Comparison of ENCODE assay signal across 11 cellular contexts in genomic region chr10:97328646-97329453, GRCh38. TPM values are rescaled to one million over a fixed set of nuclear protein-coding genes. Genes with fewer than 3 reads are reported as not detected.
DNase-seq lines count a peak whose midpoint lies in the region; ATAC-seq, FAIRE-seq and TF ChIP-seq lines count a peak whose summit lies in the region.
"Had no signal": no experiment of that assay in that cellular context is flagged by ENCODE, and none has a peak within 500 bp of the region (broad histone marks: within the 10 kb centered on the region; RNA-seq: fewer than 3 reads in every experiment).

No MANE protein-coding gene starts in this region.

- no peaks in the 10 kb centered on the region for H3K9me3 ChIP-seq in IMR-90 (ENCODE audit: control insufficient read depth, insufficient read depth, low read length)
- no peaks in the 10 kb centered on the region for H3K9me3 ChIP-seq in K562 (replicated peaks; ENCODE audit: control insufficient read depth, insufficient read depth, low read depth, low read length)

- H3K4me3 ChIP-seq in IMR-90 (ENCODE audit: insufficient read depth, low read depth, low read length), result no peak overlapping the region
- no peak overlapping the region for H3K4me3 ChIP-seq in K562

- H2BK15ac ChIP-seq in IMR-90 (ENCODE audit: low read depth, low read length), result no peak overlapping the region

- peaks cover 49% of the 10 kb centered on the region for H3K79me2 ChIP-seq in K562 (ENCODE audit: control insufficient read depth, insufficient read depth, low read length)

- POLR2A ChIA-PET in IMR-90 (lab: Charles Lee; ENCODE audit: unreplicated experiment), result interaction anchor here (0.6 kb wide), 1 partner anchor 627 kb away, joined by 3 read pairs; no protein-coding TSS in a partner anchor
- POLR2A ChIA-PET in K562 (lab: Yijun Ruan, JAX), result interaction anchor here (0.5 to 1.4 kb wide), 8 partner anchors 9 to 172 kb away, joined by 3 to 4 read pairs (median 4); no protein-coding TSS in a partner anchor

- peak; percentile 42 for ATAC-seq in IMR-90 (ENCODE audit: low read depth)
- ATAC-seq in K562, result no peak
- ATAC-seq in HG03175 (IDR thresholded peaks at IDR 0.05; ENCODE audit: unreplicated experiment), result no peak

- dilution Hi-C loops in IMR-90 (cut with HindIII; ENCODE audit: low sequenced_read_pairs, unreplicated experiment), result no loop called here

- FAIRE-seq in K562 (lab: Jason Lieb, UNC) (no peak), H54 (lab: Jason Lieb, UNC) (no peak)
- FAIRE-seq: frontal cortex had no signal

- no peak overlapping the region for H2BK20ac ChIP-seq in IMR-90 (ENCODE audit: low read depth, low read length)

- DNase-seq in NCI-H748 (lab: John Stamatoyannopoulos, UW; ENCODE audit: unreplicated experiment), result peak; percentile 21
- DNase-seq in NCI-H748 treated with DMSO at 0.1 percent for 48 hours (lab: John Stamatoyannopoulos, UW), result no peak
- peak; percentile 49 for DNase-seq in IMR-90
- DNase-seq in K562 (ENCODE audit: extremely low read depth in 1 of 4, low spot score in 3 of 4), result no peak
- no peak for DNase-seq in progenitor cell of endocrine pancreas (ENCODE audit: low spot score, unreplicated experiment)
- no peak for DNase-seq in H54 (ENCODE audit: insufficient read length, low spot score)
- no peak for DNase-seq in NCI-H526 (lab: John Stamatoyannopoulos, UW)
- DNase-seq: dermis blood vessel endothelial cell, NCI-H2107 had no signal

- peak overlapping the region; percentile 4 for H3K4me3 Mint-ChIP-seq in progenitor cell of endocrine pancreas (ENCODE audit: low read depth)

- TF ChIP-seq CTCF in IMR-90 (conservative IDR thresholded peaks at IDR 0.05; ENCODE audit: low read depth, low read length) (no peak), K562 (IDR thresholded peaks at IDR 0.05 in 2 of 3, conservative IDR thresholded peaks at IDR 0.05 in 1 of 3; ENCODE audit: insufficient read depth in 2 of 3, low read depth in 1 of 3, low read length in 3 of 3) (no peak), progenitor cell of endocrine pancreas (IDR thresholded peaks at IDR 0.05; ENCODE audit: unreplicated experiment) (no peak)

- H3K9me3 Mint-ChIP-seq in progenitor cell of endocrine pancreas (ENCODE audit: low read depth), result no peaks in the 10 kb centered on the region

- no peak overlapping the region for H2AK9ac ChIP-seq in IMR-90 (replicated peaks; ENCODE audit: low read depth, low read length, poor library complexity)

- TF ChIP-seq RAD21 in IMR-90 (IDR thresholded peaks at IDR 0.05; ENCODE audit: low read length), result no peak
- no peak for TF ChIP-seq RAD21 in K562 (CRISPR knock-in tag; conservative IDR thresholded peaks at IDR 0.05 in 1 of 2, IDR thresholded peaks at IDR 0.05 in 1 of 2)

- no peak overlapping the region for H3K4ac ChIP-seq in IMR-90 (ENCODE audit: low read depth, low read length)

- H3K27ac Mint-ChIP-seq in progenitor cell of endocrine pancreas, result peak overlapping the region; percentile 96

- peak overlapping the region; percentile 16; the same call in 1 of the 2 replicates for H3K4me2 ChIP-seq in IMR-90 (ENCODE audit: low read depth, low read length)
- peak overlapping the region; percentile 37; the same call in 1 of the 2 replicates for H3K4me2 ChIP-seq in K562 (ENCODE audit: insufficient read depth, low read length)

- peaks cover 15 to 35% of the 10 kb centered on the region in 2 experiments for H3K79me1 ChIP-seq in IMR-90 (ENCODE audit: low read depth in 1 of 2, low read length in 2 of 2)

- no peaks in the 10 kb centered on the region for H3K27me3 ChIP-seq in IMR-90 (ENCODE audit: control insufficient read depth, insufficient read depth, low read length)
- no peaks in the 10 kb centered on the region for H3K27me3 ChIP-seq in K562 (ENCODE audit: control insufficient read depth in 2 of 2, insufficient read depth in 2 of 2, low read length in 2 of 2)

- CTCF ChIA-PET in IMR-90 (lab: Yijun Ruan, JAX) (no interaction called here), K562 (lab: Yijun Ruan, JAX; ENCODE audit: low intra/inter-chr PET ratio) (no interaction called here)

- no peak overlapping the region for H2AK5ac ChIP-seq in IMR-90 (ENCODE audit: low read depth, low read length)

- no peak overlapping the region for H4K8ac ChIP-seq in IMR-90 (ENCODE audit: low read depth in 2 of 2, low read length in 2 of 2)

- H3K9ac ChIP-seq in IMR-90 (ENCODE audit: low read depth, low read length) (no peak overlapping the region), K562 (ENCODE audit: insufficient read depth in 1 of 2, low read depth in 2 of 2, low read length in 2 of 2) (no peak overlapping the region; a peak in 1 of 4 replicates)

- H3K27ac ChIP-seq in IMR-90 (ENCODE audit: insufficient read depth, low read length) (no peak overlapping the region), K562 (ENCODE audit: extremely low read depth, low read depth, low read length) (no peak overlapping the region)

- intact Hi-C loops in IMR-90 (cut with micrococcal nuclease) (no loop called here), K562 (cut with micrococcal nuclease) (no loop called here)

- H2BK5ac ChIP-seq in IMR-90 (ENCODE audit: low read depth, low read length, poor library complexity, severe bottlenecking), result no peak overlapping the region

- no peak overlapping the region for H3K56ac ChIP-seq in IMR-90 (ENCODE audit: extremely low read depth, insufficient read depth, low read length)

- H3K36me3 Mint-ChIP-seq in progenitor cell of endocrine pancreas (ENCODE audit: insufficient read depth), result peaks cover 6% of the 10 kb centered on the region

- H4K5ac ChIP-seq in IMR-90 (ENCODE audit: low read depth, low read length), result no peak overlapping the region

- no peak overlapping the region for H3K14ac ChIP-seq in IMR-90 (replicated peaks; ENCODE audit: low read depth, low read length)

- peaks cover 16% of the 10 kb centered on the region for H3K4me1 ChIP-seq in IMR-90 (ENCODE audit: control insufficient read depth, insufficient read depth, low read length)
- H3K4me1 ChIP-seq in K562 (replicated peaks in 1 of 2; ENCODE audit: control insufficient read depth in 2 of 2, insufficient read depth in 2 of 2, low read length in 2 of 2), result peaks cover 23 to 29% of the 10 kb centered on the region in 2 experiments

- no peaks in the 10 kb centered on the region for H3K36me3 ChIP-seq in IMR-90 (ENCODE audit: control insufficient read depth, insufficient read depth, low read length)
- H3K36me3 ChIP-seq in K562 (ENCODE audit: control insufficient read depth, insufficient read depth, low read length), result peaks cover 27% of the 10 kb centered on the region

- no peaks in the 10 kb centered on the region for H4K20me1 ChIP-seq in IMR-90 (ENCODE audit: insufficient read depth, low read length)
- H4K20me1 ChIP-seq in K562 (replicated peaks; ENCODE audit: control insufficient read depth, insufficient read depth, low read length), result no peaks in the 10 kb centered on the region

- no peaks in the 10 kb centered on the region for H3K27me3 Mint-ChIP-seq in progenitor cell of endocrine pancreas

- BruUV-seq in IMR-90 (replicated peaks; lab: Mats Ljungman, UMichigan) (no TSS peak), K562 (replicated peaks; lab: Mats Ljungman, UMichigan) (no TSS peak)

- no peak overlapping the region for H3K23ac ChIP-seq in IMR-90 (ENCODE audit: low read depth, low read length)

- no CpG with 5 or more reads among the region's 3 CpGs for WGBS in IMR-90 (ENCODE audit: extremely low coverage in 2 of 2, insufficient read length in 1 of 2), 2 experiments
- WGBS in K562 (ENCODE audit: insufficient coverage, low coverage, missing lambda C conversion rate), result 27% methylated on average over 3 of the region's 3 CpGs

- TF ChIP-seq EP300 in K562 (IDR thresholded peaks at IDR 0.05; ENCODE audit: low read length), result no peak

- TF ChIP-seq POLR2A in IMR-90 (IDR thresholded peaks at IDR 0.05; ENCODE audit: low read depth, low read length) (no peak), K562 (conservative IDR thresholded peaks at IDR 0.05) (no peak), H54 (IDR thresholded peaks at IDR 0.05; ENCODE audit: low read depth, low read length) (no peak)

- no peak overlapping the region for H4K91ac ChIP-seq in IMR-90 (ENCODE audit: insufficient read depth, low read depth, low read length)

- H2AFZ ChIP-seq in IMR-90 (replicated peaks; ENCODE audit: low read length, poor library complexity), result no peak overlapping the region
- no peak overlapping the region for H2AFZ ChIP-seq in K562 (ENCODE audit: low read depth, low read length)

- H3K9me1 ChIP-seq in IMR-90 (ENCODE audit: insufficient read depth, low read length) (no peaks in the 10 kb centered on the region; the same call in 1 of the 2 replicates), K562 (ENCODE audit: control insufficient read depth, insufficient read depth, low read length) (no peaks in the 10 kb centered on the region)

- peaks cover 65% of the 10 kb centered on the region for H3K4me1 Mint-ChIP-seq in progenitor cell of endocrine pancreas (ENCODE audit: low read depth)

- in situ Hi-C loops in IMR-90 (cut with MboI; ENCODE audit: low sequenced_read_pairs) (no loop called here), K562 (cut with MboI) (no loop called here)

- no peak overlapping the region for H3K18ac ChIP-seq in IMR-90 (ENCODE audit: low read depth, low read length)

- H2BK120ac ChIP-seq in IMR-90 (ENCODE audit: low read depth, low read length), result no peak overlapping the region

RNA-seq across cellular contexts. Expression of gene FRAT2, which starts 5.7 kb away (rescaled TPM):
- 2.5 and 2.8 TPM in 2 replicates for total RNA-seq in IMR-90 (2012; rRNA removed)
- 1.8 and 2.0 TPM in 2 replicates for polyA plus RNA-seq in IMR-90 (2012; rRNA removed)
- 1.6 TPM in 2 replicates for polyA plus RNA-seq in IMR-90 (2012; cell fraction: cytosol; rRNA removed)
- 1.3 and 1.4 TPM in 2 replicates for polyA plus RNA-seq in IMR-90 (2012; cell fraction: nucleus; rRNA removed; ENCODE audit: low replicate concordance)
- 5.7 and 5.9 TPM in 2 replicates for total RNA-seq in K562 (2011; cell fraction: chromatin; rRNA removed; ENCODE audit: low replicate concordance)
- total RNA-seq in K562 (2011; cell fraction: nucleolus; rRNA removed), result 8.5 and 8.7 TPM in 2 replicates
- total RNA-seq in K562 (2011; cell fraction: nucleoplasm; rRNA removed), result 7.8 and 7.9 TPM in 2 replicates
- 29.1 and 29.6 TPM in 2 replicates for total RNA-seq in K562 (2014; rRNA removed)
- total RNA-seq in K562 (2014; rRNA removed; fragmentation: Illumina TruSeq; extraction: Trizol), result 19.5 and 24.2 TPM in 2 replicates
- total RNA-seq in K562 (2015; rRNA removed; fragmentation: Illumina TruSeq; extraction: Trizol), result 18.1 and 19.1 TPM in 2 replicates
- 27.2 and 31.7 TPM in 2 replicates for total RNA-seq in K562 (2021)
- 9.9 and 14.1 TPM in 2 replicates for polyA plus RNA-seq in K562 (2011; rRNA removed)
- polyA plus RNA-seq in K562 (2011; cell fraction: cytosol; rRNA removed), result 13.8 and 18.7 TPM in 2 replicates
- 7.4 and 7.5 TPM in 2 replicates for polyA plus RNA-seq in K562 (2011; cell fraction: nucleus; rRNA removed)
- polyA plus RNA-seq in K562 (2012), result 11.5 and 14.1 TPM in 2 replicates
- 22.6 and 24.5 TPM in 2 replicates for polyA plus RNA-seq in K562 (2014; fragmentation: Illumina TruSeq; extraction: Trizol)
- 1 to 10 TPM; 4.3 to 5.3 TPM for polyA plus RNA-seq in K562 (2014; fragmentation: Nextera tagmentation; extraction: Ambion mirVana)
- polyA plus RNA-seq in K562 (2014; rRNA removed), result 26.2 and 27.0 TPM in 2 replicates
- 9.1 and 9.8 TPM in 2 replicates for polyA minus RNA-seq in K562 (2011; rRNA and poly(A)+ RNA removed)
- 5.7 and 5.9 TPM in 2 replicates for polyA minus RNA-seq in K562 (2011; cell fraction: cytosol; rRNA and poly(A)+ RNA removed)
- 3.4 and 5.4 TPM in 2 replicates for polyA minus RNA-seq in K562 (2011; cell fraction: nucleus; rRNA and poly(A)+ RNA removed)
- 37.7 and 38.7 TPM in 2 replicates for total RNA-seq in progenitor cell of endocrine pancreas

RNA-seq across cellular contexts. Expression of gene FRAT1, which starts 9.8 kb away (rescaled TPM):
- total RNA-seq in IMR-90 (2012; rRNA removed) (0.54 and 0.83 TPM in 2 replicates), K562 (2014; rRNA removed) (2.4 and 2.7 TPM in 2 replicates), K562 (2014; rRNA removed; fragmentation: Illumina TruSeq; extraction: Trizol) (1.4 and 1.7 TPM in 2 replicates), K562 (2015; rRNA removed; fragmentation: Illumina TruSeq; extraction: Trizol) (1.4 and 1.6 TPM in 2 replicates), K562 (2021) (4.6 and 4.7 TPM in 2 replicates), progenitor cell of endocrine pancreas (15.7 and 16.7 TPM in 2 replicates)
- polyA plus RNA-seq in IMR-90 (2012; rRNA removed) (0.89 and 0.92 TPM in 2 replicates), K562 (2011; rRNA removed) (1.2 and 1.3 TPM in 2 replicates), K562 (2014; fragmentation: Illumina TruSeq; extraction: Trizol) (0.67 and 1.7 TPM in 2 replicates), K562 (2014; fragmentation: Nextera tagmentation; extraction: Ambion mirVana) (under 1 TPM; 0.11 to 0.17 TPM), K562 (2014; rRNA removed) (2.3 and 2.4 TPM in 2 replicates)
- 0.91 and 1.3 TPM in 2 replicates for polyA plus RNA-seq in IMR-90 (2012; cell fraction: cytosol; rRNA removed)
- 0.55 and 0.64 TPM in 2 replicates for polyA plus RNA-seq in IMR-90 (2012; cell fraction: nucleus; rRNA removed; ENCODE audit: low replicate concordance)
- total RNA-seq in K562 (2011; cell fraction: chromatin; rRNA removed; ENCODE audit: low replicate concordance), result 1.5 and 3.3 TPM in 2 replicates
- 3.5 and 5.1 TPM in 2 replicates for total RNA-seq in K562 (2011; cell fraction: nucleolus; rRNA removed)
- 2.3 and 2.4 TPM in 2 replicates for total RNA-seq in K562 (2011; cell fraction: nucleoplasm; rRNA removed)
- 1.0 and 2.9 TPM in 2 replicates for polyA plus RNA-seq in K562 (2011; cell fraction: cytosol; rRNA removed)
- 2.0 and 2.1 TPM in 2 replicates for polyA plus RNA-seq in K562 (2011; cell fraction: nucleus; rRNA removed)
- polyA plus RNA-seq in K562 (2012), result 2.8 and 3.2 TPM in 2 replicates
- 1.6 and 2.6 TPM in 2 replicates for polyA minus RNA-seq in K562 (2011; rRNA and poly(A)+ RNA removed)
- polyA minus RNA-seq in K562 (2011; cell fraction: cytosol; rRNA and poly(A)+ RNA removed), result 3.1 and 3.4 TPM in 2 replicates
- 3.8 and 5.1 TPM in 2 replicates for polyA minus RNA-seq in K562 (2011; cell fraction: nucleus; rRNA and poly(A)+ RNA removed)

RNA-seq across cellular contexts. Expression of gene ARHGAP19, which starts 36.4 kb away (rescaled TPM):
- 7.0 and 12.8 TPM in 2 replicates for total RNA-seq in IMR-90 (2012; rRNA removed)
- 5.5 and 6.3 TPM in 2 replicates for polyA plus RNA-seq in IMR-90 (2012; rRNA removed)
- polyA plus RNA-seq in IMR-90 (2012; cell fraction: cytosol; rRNA removed), result 1.2 and 2.2 TPM in 2 replicates
- polyA plus RNA-seq in IMR-90 (2012; cell fraction: nucleus; rRNA removed; ENCODE audit: low replicate concordance), result 2.3 and 9.4 TPM in 2 replicates
- 17.6 and 33.2 TPM in 2 replicates for total RNA-seq in K562 (2011; cell fraction: chromatin; rRNA removed; ENCODE audit: low replicate concordance)
- 11.2 and 15.7 TPM in 2 replicates for total RNA-seq in K562 (2011; cell fraction: nucleolus; rRNA removed)
- 26.4 and 33.4 TPM in 2 replicates for total RNA-seq in K562 (2011; cell fraction: nucleoplasm; rRNA removed)
- total RNA-seq in K562 (2014; rRNA removed), result 14.4 and 14.9 TPM in 2 replicates
- total RNA-seq in K562 (2014; rRNA removed; fragmentation: Illumina TruSeq; extraction: Trizol), result 28.1 and 31.6 TPM in 2 replicates
- 20.0 and 20.7 TPM in 2 replicates for total RNA-seq in K562 (2015; rRNA removed; fragmentation: Illumina TruSeq; extraction: Trizol)
- total RNA-seq in K562 (2021), result 23.2 and 27.5 TPM in 2 replicates
- 49.5 and 50.2 TPM in 2 replicates for polyA plus RNA-seq in K562 (2011; rRNA removed)
- polyA plus RNA-seq in K562 (2011; cell fraction: cytosol; rRNA removed), result 10.7 and 25.6 TPM in 2 replicates
- polyA plus RNA-seq in K562 (2011; cell fraction: nucleus; rRNA removed), result 25.2 and 45.5 TPM in 2 replicates
- 13.6 and 20.7 TPM in 2 replicates for polyA plus RNA-seq in K562 (2012)
- 21.1 and 26.8 TPM in 2 replicates for polyA plus RNA-seq in K562 (2014; fragmentation: Illumina TruSeq; extraction: Trizol)
- polyA plus RNA-seq in K562 (2014; fragmentation: Nextera tagmentation; extraction: Ambion mirVana), result 10 to 100 TPM; 14.8 to 27.4 TPM
- polyA plus RNA-seq in K562 (2014; rRNA removed), result 19.8 and 20.1 TPM in 2 replicates
- polyA minus RNA-seq in K562 (2011; rRNA and poly(A)+ RNA removed), result 36.4 and 39.9 TPM in 2 replicates
- polyA minus RNA-seq in K562 (2011; cell fraction: cytosol; rRNA and poly(A)+ RNA removed), result 18.9 and 23.6 TPM in 2 replicates
- 7.1 and 17.2 TPM in 2 replicates for polyA minus RNA-seq in K562 (2011; cell fraction: nucleus; rRNA and poly(A)+ RNA removed)
- total RNA-seq in progenitor cell of endocrine pancreas, result 20.4 and 21.1 TPM in 2 replicates

Comparison
In these comparisons a context has a peak if more than half of its experiments do, and no peak if none do; other contexts are left out.
1. DNase-seq: peak in NCI-H748 (single experiment) and IMR-90 (single experiment); none in NCI-H748 treated with DMSO at 0.1 percent for 48 hours (single experiment), K562 (0 of 4), progenitor cell of endocrine pancreas (single experiment), H54 (single experiment) and NCI-H526 (0 of 2).